In the genomic region with DNA sequence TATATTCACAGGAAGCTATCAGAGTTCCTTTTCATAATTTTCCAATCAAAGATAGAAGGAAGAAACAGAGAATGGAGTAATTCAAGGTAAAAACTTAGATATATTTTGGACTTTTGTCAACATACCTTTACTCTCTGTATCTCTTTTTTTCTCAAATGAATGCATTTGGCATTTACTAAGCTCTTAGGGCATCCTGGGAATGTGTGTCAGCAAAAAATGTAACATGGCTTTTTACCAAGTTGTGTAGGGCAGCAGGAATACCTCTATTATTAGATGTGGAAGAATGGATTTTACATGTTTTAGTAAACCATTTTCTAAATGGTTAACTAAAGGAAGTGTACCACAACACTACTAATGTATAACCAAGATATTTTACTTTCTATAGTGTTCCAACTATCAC, we compare ENCODE assay signal across 19 cellular contexts. TPM values are rescaled to one million over a fixed set of nuclear protein-coding genes. Genes with fewer than 3 reads are reported as not detected.
"Had no signal": no experiment of that assay in that cellular context is flagged by ENCODE, and none has a peak within 500 bp of the region (broad histone marks: within the 10 kb centered on the region; RNA-seq: fewer than 3 reads in every experiment).

No MANE protein-coding gene starts in this region.

- H3K36me3 ChIP-seq: ascending aorta, suprapubic skin, transverse colon, vagina had no signal

- H3K9me3 ChIP-seq: ascending aorta, suprapubic skin, transverse colon, vagina had no signal

- DNase-seq: activated CD4-positive, alpha-beta T cell treated with anti-CD3 and anti-CD28 coated beads, Interleukin-2, amount 50 U/mL, for 4 hours; activated effector memory CD4-positive, alpha-beta T cell treated with anti-CD3 and anti-CD28 coated beads, Interleukin-2, amount 50 U/mL, for 16 hours; activated naive CD4-positive, alpha-beta T cell treated with anti-CD3 and anti-CD28 coated beads, Interleukin-2, amount 50 U/mL, for 16 hours; activated T-cell treated with anti-CD3 and anti-CD28 coated beads, Interleukin-2, amount 50 U/mL, for 72 hours; dermis blood vessel endothelial cell; effector memory CD4-positive, alpha-beta T cell; islet precursor cell; naive B cell; transverse colon had no signal

- H3K79me2 ChIP-seq: hepatocyte had no signal

- H3K9me3 Mint-ChIP-seq: activated T-cell treated with anti-CD3 and anti-CD28 coated beads, Interleukin-2, amount 50 U/mL, for 72 hours; stimulated activated naive CD8-positive, alpha-beta T cell treated with anti-CD3 and anti-CD28 coated beads, Interleukin-15, Interleukin-2, amounts not matched to agents 100 ng/mL and 50 ng/mL, for 24 hours had no signal

- FAIRE-seq: TTC549 had no signal

- H3K27me3 ChIP-seq: ascending aorta, hepatocyte, vagina had no signal

- H3K27ac ChIP-seq: ascending aorta, hepatocyte, suprapubic skin, transverse colon, vagina had no signal

- H2AFZ ChIP-seq: hepatocyte had no signal

- H3K4me3 Mint-ChIP-seq: activated T-cell treated with anti-CD3 and anti-CD28 coated beads, Interleukin-2, amount 50 U/mL, for 72 hours; naive B cell; stimulated activated naive CD8-positive, alpha-beta T cell treated with anti-CD3 and anti-CD28 coated beads, Interleukin-15, Interleukin-2, amounts not matched to agents 100 ng/mL and 50 ng/mL, for 24 hours had no signal

- H3K4me2 ChIP-seq: hepatocyte had no signal

- ATAC-seq: activated T-cell treated with anti-CD3 and anti-CD28 coated beads, Interleukin-2, amount 50 U/mL, for 72 hours; left lobe of liver had no signal

- H3K27ac Mint-ChIP-seq: activated T-cell treated with anti-CD3 and anti-CD28 coated beads, Interleukin-2, amount 50 U/mL, for 72 hours; naive B cell; stimulated activated naive CD8-positive, alpha-beta T cell treated with anti-CD3 and anti-CD28 coated beads, Interleukin-15, Interleukin-2, amounts not matched to agents 100 ng/mL and 50 ng/mL, for 24 hours had no signal

- H3K4me3 ChIP-seq: ascending aorta, hepatocyte, suprapubic skin, transverse colon, vagina had no signal

RNA-seq across cellular contexts. Expression of a gene that starts 4.2 kb away (rescaled TPM):
- total RNA-seq: activated CD8-positive, alpha-beta memory T cell treated with anti-CD3 and anti-CD28 coated beads for 36 hours; activated T-cell treated with anti-CD3 and anti-CD28 coated beads, Interleukin-2, amount 50 U/mL, for 72 hours; ascending aorta; lung microvascular endothelial cell; T-helper 2 cell treated with Interferon-gamma antibody and Interleukin-4, amounts not matched to agents 100 ng/mL and 5 ng/mL, for 36 hours; vagina had no signal
